11 cellular contexts compared by ENCODE assay signal in the genomic region with DNA sequence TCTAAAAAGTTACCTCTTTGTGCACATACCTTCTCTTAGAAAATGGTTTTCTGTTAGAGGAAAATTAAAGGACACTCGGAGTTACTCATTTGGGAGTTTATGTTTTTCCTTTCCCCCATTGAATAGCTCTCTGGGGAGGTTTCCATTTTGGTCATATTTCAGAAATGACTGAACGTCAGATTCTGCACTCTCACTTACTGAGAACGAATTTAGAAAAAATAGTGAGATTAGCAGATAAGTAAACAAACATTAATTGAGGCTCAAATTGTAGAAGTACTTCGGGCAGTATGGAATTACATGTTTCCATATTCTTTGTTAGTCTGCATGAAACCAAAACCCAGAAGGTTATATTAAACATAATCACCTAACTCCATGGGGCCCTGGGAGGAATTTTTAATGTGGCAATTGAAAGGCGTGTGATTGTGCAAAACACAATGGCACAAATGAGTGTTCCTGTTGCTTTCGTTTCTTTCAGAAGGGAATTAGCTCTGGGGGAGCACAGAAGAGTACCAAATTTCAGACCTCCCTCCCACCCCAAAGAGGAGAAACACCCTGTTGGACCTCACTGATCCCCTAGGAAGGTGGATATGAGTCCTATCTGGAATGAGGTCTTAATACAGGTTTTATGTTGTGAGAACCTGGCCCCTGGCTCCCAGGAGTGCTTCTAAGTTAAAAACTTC.
DNase-seq lines count a peak whose midpoint lies in the region; ATAC-seq and TF ChIP-seq lines count a peak whose summit lies in the region.
"Had no signal": no experiment of that assay in that cellular context is flagged by ENCODE, and none has a peak within 500 bp of the region (broad histone marks: within the 10 kb centered on the region; RNA-seq: fewer than 3 reads in every experiment).

No MANE protein-coding gene starts in this region.

- H3K27ac ChIP-seq in Peyer's patch, result no peak overlapping the region

- H3F3A ChIP-seq in Loucy (ENCODE audit: low read depth), result peaks cover 12% of the 10 kb centered on the region

- peaks cover 13% of the 10 kb centered on the region for H3K9me3 Mint-ChIP-seq in activated T-cell treated with anti-CD3 and anti-CD28 coated beads, Interleukin-2, amount 50 U/mL, for 4 hours
- H3K9me3 Mint-ChIP-seq in stimulated activated naive B cell treated with anti-CD40 and anti-IgM and Interleukin-4, amounts not matched to agents 10 μg/mL and 1 μg/mL and 100 μg/mL, for 72 hours, result peaks cover 6 to 11% of the 10 kb centered on the region in 2 donors

- H3K9me2 ChIP-seq in Loucy (replicated peaks; ENCODE audit: low read depth, low read length), result no peaks in the 10 kb centered on the region

- H3K4me3 ChIP-seq in Loucy (ENCODE audit: low read length, poor library complexity, severe bottlenecking) (peak overlapping the region; percentile 24), Peyer's patch (peak overlapping the region in 1 of 4 donors; percentile 9)

- H2AFZ ChIP-seq in Loucy (ENCODE audit: low read length), result no peak overlapping the region

- no peak for DNase-seq in activated T-cell treated with anti-CD3 and anti-CD28 coated beads, Interleukin-2, amount 50 U/mL, for 4 hours
- DNase-seq in activated T-cell treated with anti-CD3 and anti-CD28 coated beads for 4 hours, result no peak
- DNase-seq in stimulated activated naive B cell treated with anti-CD40 and anti-IgM and Interleukin-4, amounts not matched to agents 10 μg/mL and 1 μg/mL and 100 μg/mL, for 72 hours, result no peak
- DNase-seq in Peyer's patch, result no peak
- no peak for DNase-seq in stimulated activated CD8-positive, alpha-beta memory T cell treated with anti-CD3 and anti-CD28 coated beads, Interleukin-4, amount 100 ng/mL, for 48 hours
- no peak for DNase-seq in OCI-M1 (lab: John Stamatoyannopoulos, UW)
- DNase-seq: BE2C, foreskin fibroblast, NCI-H1092 had no signal

- TF ChIP-seq CTCF in Loucy (conservative IDR thresholded peaks at IDR 0.05; ENCODE audit: low read length), result no peak
- TF ChIP-seq CTCF in Peyer's patch (IDR thresholded peaks at IDR 0.05), result no peak

- H3K79me2 ChIP-seq in Loucy (ENCODE audit: insufficient read depth, low read length), result no peaks in the 10 kb centered on the region

- no peaks in the 10 kb centered on the region for H3K36me3 ChIP-seq in Loucy (ENCODE audit: insufficient read depth, low read length)
- H3K36me3 ChIP-seq in Peyer's patch, result no peaks in the 10 kb centered on the region
- H3K36me3 ChIP-seq: BE2C had no signal

- H3K4me1 Mint-ChIP-seq in activated T-cell treated with anti-CD3 and anti-CD28 coated beads, Interleukin-2, amount 50 U/mL, for 4 hours (ENCODE audit: low read depth), result peaks cover 34% of the 10 kb centered on the region
- peaks cover 51 to 73% of the 10 kb centered on the region in 2 donors for H3K4me1 Mint-ChIP-seq in stimulated activated naive B cell treated with anti-CD40 and anti-IgM and Interleukin-4, amounts not matched to agents 10 μg/mL and 1 μg/mL and 100 μg/mL, for 72 hours

- peak overlapping the region; percentile 68 for H3K4me3 Mint-ChIP-seq in activated T-cell treated with anti-CD3 and anti-CD28 coated beads, Interleukin-2, amount 50 U/mL, for 4 hours
- peak overlapping the region; percentile 77 to 82 for H3K4me3 Mint-ChIP-seq in stimulated activated naive B cell treated with anti-CD40 and anti-IgM and Interleukin-4, amounts not matched to agents 10 μg/mL and 1 μg/mL and 100 μg/mL, for 72 hours

- peaks cover 2% of the 10 kb centered on the region for H3K27me3 Mint-ChIP-seq in activated T-cell treated with anti-CD3 and anti-CD28 coated beads, Interleukin-2, amount 50 U/mL, for 4 hours (ENCODE audit: low read depth)
- H3K27me3 Mint-ChIP-seq in stimulated activated naive B cell treated with anti-CD40 and anti-IgM and Interleukin-4, amounts not matched to agents 10 μg/mL and 1 μg/mL and 100 μg/mL, for 72 hours, result peaks cover 5 to 6% of the 10 kb centered on the region in 2 donors

- H3K9me3 ChIP-seq in Loucy (ENCODE audit: insufficient read depth, low read depth, low read length), result peaks cover 17% of the 10 kb centered on the region
- no peaks in the 10 kb centered on the region for H3K9me3 ChIP-seq in Peyer's patch
- H3K9me3 ChIP-seq: BE2C had no signal

- ATAC-seq in activated T-cell treated with anti-CD3 and anti-CD28 coated beads, Interleukin-2, amount 50 U/mL, for 4 hours, result peak; percentile 73 to 80
- peak; percentile 33 for ATAC-seq in HG02588 (IDR thresholded peaks at IDR 0.05; ENCODE audit: unreplicated experiment)
- peak; percentile 31 to 43 for ATAC-seq in stimulated activated naive B cell treated with anti-CD40 and anti-IgM and Interleukin-4, amounts not matched to agents 10 μg/mL and 1 μg/mL and 100 μg/mL, for 72 hours (replicated peaks)

- H4K20me1 ChIP-seq in Loucy (ENCODE audit: insufficient read depth, low read length, poor library complexity, severe bottlenecking), result no peaks in the 10 kb centered on the region

- peaks cover 64% of the 10 kb centered on the region for H3K4me1 ChIP-seq in Loucy (ENCODE audit: insufficient read depth, low read length, poor library complexity, severe bottlenecking)
- H3K4me1 ChIP-seq in Peyer's patch, result peaks cover 0 to 1% (median 0%) of the 10 kb centered on the region in 4 donors

- no peak for TF ChIP-seq POLR2A in Peyer's patch (IDR thresholded peaks at IDR 0.05)

- H3K4me2 ChIP-seq in Loucy (ENCODE audit: low read depth, low read length, poor library complexity, severe bottlenecking), result peak overlapping the region; percentile 53

- H3K27ac Mint-ChIP-seq in stimulated activated naive B cell treated with anti-CD40 and anti-IgM and Interleukin-4, amounts not matched to agents 10 μg/mL and 1 μg/mL and 100 μg/mL, for 72 hours, result peak overlapping the region; percentile 94

- no peaks in the 10 kb centered on the region for H3K36me3 Mint-ChIP-seq in activated T-cell treated with anti-CD3 and anti-CD28 coated beads, Interleukin-2, amount 50 U/mL, for 4 hours (ENCODE audit: insufficient read depth)
- peaks cover 13 to 23% of the 10 kb centered on the region in 2 donors for H3K36me3 Mint-ChIP-seq in stimulated activated naive B cell treated with anti-CD40 and anti-IgM and Interleukin-4, amounts not matched to agents 10 μg/mL and 1 μg/mL and 100 μg/mL, for 72 hours

- no peaks in the 10 kb centered on the region for H3K27me3 ChIP-seq in Loucy (ENCODE audit: insufficient read depth, low read length, poor library complexity, severe bottlenecking)
- no peaks in the 10 kb centered on the region for H3K27me3 ChIP-seq in Peyer's patch
- H3K27me3 ChIP-seq: BE2C had no signal

- peak overlapping the region; percentile 12 for H3K9ac ChIP-seq in Loucy (ENCODE audit: low read depth, low read length, poor library complexity, severe bottlenecking)
